20 cellular contexts compared by ENCODE assay signal in genomic region chr1:43620956-43621355, GRCh38.
"Had no signal": no experiment of that assay in that cellular context is flagged by ENCODE, and none has a peak within 500 bp of the region (broad histone marks: within the 10 kb centered on the region; RNA-seq: fewer than 3 reads in every experiment).

No MANE protein-coding gene starts in this region.

- H3K79me2 ChIP-seq: parathyroid adenoma had no signal

- H3K9ac ChIP-seq: neural progenitor cell, parathyroid adenoma had no signal

- ATAC-seq: foreskin keratinocyte; left colon; natural killer cell; psoas muscle; stimulated activated naive B cell treated with anti-CD40 and anti-IgM and Interleukin-4, amounts not matched to agents 10 μg/mL and 1 μg/mL and 100 μg/mL, for 72 hours had no signal

- H3K4me2 ChIP-seq: neural progenitor cell had no signal

- H3K27me3 ChIP-seq: foreskin keratinocyte, neural progenitor cell, stomach, thyroid gland, upper lobe of left lung, vagina had no signal

- H3K9me3 ChIP-seq: psoas muscle, stomach, thyroid gland, upper lobe of left lung, vagina had no signal

- DNase-seq: endodermal cell; erythroblast; foreskin keratinocyte; immature natural killer cell; left colon; natural killer cell; occipital lobe; psoas muscle; retina; stimulated activated CD4-positive, alpha-beta T cell treated with anti-CD3 and anti-CD28 coated beads, Interleukin-2, amount 100 ng/mL, for 24 hours; stimulated activated CD4-positive, alpha-beta T cell treated with anti-CD3 and anti-CD28 coated beads, Interleukin-4, amount 100 ng/mL, for 4 hours; stimulated activated naive B cell treated with anti-CD40 and anti-IgM and Interleukin-4, amounts not matched to agents 10 μg/mL and 1 μg/mL and 100 μg/mL, for 72 hours; stomach; thyroid gland; upper lobe of left lung had no signal

- H3K4me1 ChIP-seq: foreskin keratinocyte, neural progenitor cell, parathyroid adenoma, psoas muscle, stomach, thyroid gland, upper lobe of left lung had no signal

- FAIRE-seq: colon, endothelial cell of umbilical vein had no signal

- H2AFZ ChIP-seq: neural progenitor cell, parathyroid adenoma had no signal

- H3K4me3 ChIP-seq: neural progenitor cell, psoas muscle, stomach, thyroid gland, upper lobe of left lung, vagina had no signal

- H3K36me3 ChIP-seq: neural progenitor cell had no signal

- H3K27ac ChIP-seq: foreskin keratinocyte, neural progenitor cell, parathyroid adenoma, psoas muscle, stomach, thyroid gland, upper lobe of left lung had no signal
